1 cellular context compared by ENCODE assay signal in the genomic region with DNA sequence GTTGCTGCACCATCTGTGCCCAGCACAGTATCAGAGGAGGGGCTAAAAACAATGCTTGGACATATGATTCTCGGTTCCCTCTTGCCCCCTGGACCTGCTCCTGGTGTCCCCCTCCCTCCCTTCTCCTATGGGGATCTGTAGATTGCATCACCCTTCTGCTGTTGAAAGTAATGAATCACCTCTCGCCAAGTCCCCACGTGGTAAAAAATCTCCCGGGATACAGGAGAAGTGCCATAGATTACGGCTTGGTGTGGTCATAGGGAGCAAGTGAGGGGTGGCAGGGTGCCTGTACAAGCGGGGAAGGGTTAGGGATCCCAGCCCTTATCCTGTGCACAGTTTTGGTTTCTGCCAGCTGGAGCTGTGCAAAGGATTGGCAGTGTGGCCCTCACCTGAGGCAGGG.
TF ChIP-seq lines count a peak whose summit lies in the region.

No MANE protein-coding gene starts in this region.

TF ChIP-seq in HEK293, 187 proteins besides CTCF, POLR2A, EP300 and RAD21 (continued from another document):
- TF ChIP-seq, protein P1, sequence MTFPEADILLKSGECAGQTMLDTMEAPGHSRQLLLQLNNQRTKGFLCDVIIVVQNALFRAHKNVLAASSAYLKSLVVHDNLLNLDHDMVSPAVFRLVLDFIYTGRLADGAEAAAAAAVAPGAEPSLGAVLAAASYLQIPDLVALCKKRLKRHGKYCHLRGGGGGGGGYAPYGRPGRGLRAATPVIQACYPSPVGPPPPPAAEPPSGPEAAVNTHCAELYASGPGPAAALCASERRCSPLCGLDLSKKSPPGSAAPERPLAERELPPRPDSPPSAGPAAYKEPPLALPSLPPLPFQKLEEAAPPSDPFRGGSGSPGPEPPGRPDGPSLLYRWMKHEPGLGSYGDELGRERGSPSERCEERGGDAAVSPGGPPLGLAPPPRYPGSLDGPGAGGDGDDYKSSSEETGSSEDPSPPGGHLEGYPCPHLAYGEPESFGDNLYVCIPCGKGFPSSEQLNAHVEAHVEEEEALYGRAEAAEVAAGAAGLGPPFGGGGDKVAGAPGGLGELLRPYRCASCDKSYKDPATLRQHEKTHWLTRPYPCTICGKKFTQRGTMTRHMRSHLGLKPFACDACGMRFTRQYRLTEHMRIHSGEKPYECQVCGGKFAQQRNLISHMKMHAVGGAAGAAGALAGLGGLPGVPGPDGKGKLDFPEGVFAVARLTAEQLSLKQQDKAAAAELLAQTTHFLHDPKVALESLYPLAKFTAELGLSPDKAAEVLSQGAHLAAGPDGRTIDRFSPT (tag by site-specific recombination; IDR thresholded peaks at IDR 0.05) = no peak
- TF ChIP-seq, protein P2, sequence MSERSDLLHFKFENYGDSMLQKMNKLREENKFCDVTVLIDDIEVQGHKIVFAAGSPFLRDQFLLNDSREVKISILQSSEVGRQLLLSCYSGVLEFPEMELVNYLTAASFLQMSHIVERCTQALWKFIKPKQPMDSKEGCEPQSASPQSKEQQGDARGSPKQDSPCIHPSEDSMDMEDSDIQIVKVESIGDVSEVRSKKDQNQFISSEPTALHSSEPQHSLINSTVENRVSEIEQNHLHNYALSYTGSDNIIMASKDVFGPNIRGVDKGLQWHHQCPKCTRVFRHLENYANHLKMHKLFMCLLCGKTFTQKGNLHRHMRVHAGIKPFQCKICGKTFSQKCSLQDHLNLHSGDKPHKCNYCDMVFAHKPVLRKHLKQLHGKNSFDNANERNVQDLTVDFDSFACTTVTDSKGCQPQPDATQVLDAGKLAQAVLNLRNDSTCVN (tag by site-specific recombination; optimal IDR thresholded peaks at IDR 0.05) = no peak
